In genomic region chr13:21014666-21015170, GRCh38 we compare ENCODE assay signal across 9 cellular contexts. TPM values are rescaled to one million over a fixed set of nuclear protein-coding genes. Genes with fewer than 3 reads are reported as not detected.
DNase-seq lines count a peak whose midpoint lies in the region; TF ChIP-seq lines count a peak whose summit lies in the region.
"Had no signal": no experiment of that assay in that cellular context is flagged by ENCODE, and none has a peak within 500 bp of the region (broad histone marks: within the 10 kb centered on the region; RNA-seq: fewer than 3 reads in every experiment).

No MANE protein-coding gene starts in this region.

- peaks cover 86% of the 10 kb centered on the region for H3K4me1 ChIP-seq in GM23248 (ENCODE audit: insufficient read depth)
- H3K4me1 ChIP-seq in ascending aorta, result peaks cover 18 to 66% of the 10 kb centered on the region in 2 donors
- H3K4me1 ChIP-seq in skeletal muscle tissue (ENCODE audit: control insufficient read depth in 3 of 3, insufficient read depth in 3 of 3, low read length in 3 of 3), result peaks cover 55 to 74% (median 62%) of the 10 kb centered on the region in 3 donors

- peak overlapping the region; percentile 76 for H3K4me2 ChIP-seq in GM23248 (ENCODE audit: unreplicated experiment)

- in situ Hi-C loops in GM23248 (cut with MboI), result no loop called here

- H3K36me3 ChIP-seq in GM23248 (ENCODE audit: low read depth) (no peaks in the 10 kb centered on the region), ascending aorta (no peaks in the 10 kb centered on the region), skeletal muscle tissue (ENCODE audit: control insufficient read depth in 3 of 3, insufficient read depth in 3 of 3, low read length in 3 of 3) (no peaks in the 10 kb centered on the region)

- peaks cover 91% of the 10 kb centered on the region for H3K79me2 ChIP-seq in GM23248 (ENCODE audit: insufficient read depth)

- H2AFZ ChIP-seq in GM23248, result no peak overlapping the region

- intact Hi-C loops in ascending aorta (cut with DNase I), result no loop called here

- H3K9ac ChIP-seq in GM23248 (peak overlapping the region; percentile 68), skeletal muscle tissue (ENCODE audit: low read depth in 1 of 3, low read length in 3 of 3) (no peak overlapping the region)

- no peaks in the 10 kb centered on the region for H3K9me2 ChIP-seq in GM23248 (ENCODE audit: insufficient read depth)

- 1 to 2% methylated on average over 6 of the region's 6 CpGs for WGBS in GM23248 (ENCODE audit: low coverage in 1 of 2, low lambda C conversion rate in 2 of 2, missing lambda C conversion rate in 2 of 2), 2 experiments

- H3K9me3 ChIP-seq in GM23248 (ENCODE audit: low read depth) (no peaks in the 10 kb centered on the region), ascending aorta (no peaks in the 10 kb centered on the region), skeletal muscle tissue (ENCODE audit: control insufficient read depth in 3 of 3, low read length in 3 of 3) (no peaks in the 10 kb centered on the region)

- H3K4me3 ChIP-seq in GM23248 (peak overlapping the region; percentile 9; the same call in 1 of the 2 replicates), ascending aorta (no peak overlapping the region), skeletal muscle tissue (ENCODE audit: low read length in 3 of 3) (no peak overlapping the region)

- DNase-seq in GM23248 (peak; percentile 92), ascending aorta (ENCODE audit: low spot score in 2 of 2) (no peak), islet precursor cell (peak; percentile 28), GM20000 (ENCODE audit: low spot score) (no peak)
- no peak for DNase-seq in stimulated activated CD4-positive, alpha-beta T cell treated with anti-CD3 and anti-CD28 coated beads, Interleukin-15, amount 100 ng/mL, for 24 hours
- DNase-seq in stimulated activated CD4-positive, alpha-beta T cell treated with anti-CD3 and anti-CD28 coated beads, Interleukin-4, amount 100 ng/mL, for 24 hours, result no peak
- DNase-seq in activated effector memory CD4-positive, alpha-beta T cell treated with anti-CD3 and anti-CD28 coated beads, Interleukin-2, amount 50 U/mL, for 16 hours, result no peak
- DNase-seq: stimulated activated naive CD4-positive, alpha-beta T cell treated with Interleukin-2 at 50 U/mL for 16 hours had no signal

- H4K20me1 ChIP-seq in GM23248 (ENCODE audit: insufficient read depth), result peaks cover 11% of the 10 kb centered on the region; the same call in 1 of the 2 replicates

- H3K27ac ChIP-seq in GM23248 (peak overlapping the region; percentile 96), ascending aorta (peak overlapping the region; percentile 34 to 45), skeletal muscle tissue (ENCODE audit: low read depth, low read length) (peak overlapping the region; percentile 69)

- peaks cover 91% of the 10 kb centered on the region for H3F3A ChIP-seq in GM23248 (ENCODE audit: insufficient read depth)

- no peak for TF ChIP-seq CTCF in ascending aorta (IDR thresholded peaks at IDR 0.05)
- no peak for TF ChIP-seq CTCF in GM20000 (IDR thresholded peaks at IDR 0.05; ENCODE audit: extremely low read depth, missing control alignments)

- H3K27me3 ChIP-seq in GM23248 (replicated peaks; ENCODE audit: insufficient read depth) (no peaks in the 10 kb centered on the region), ascending aorta (no peaks in the 10 kb centered on the region), skeletal muscle tissue (ENCODE audit: control insufficient read depth in 3 of 3, insufficient read depth in 3 of 3, low read length in 3 of 3) (no peaks in the 10 kb centered on the region)

RNA-seq across cellular contexts. Expression of gene LATS2, which starts 46.7 kb away (rescaled TPM):
- 23.0 and 28.5 TPM in 2 replicates for total RNA-seq in GM23248 (2014; rRNA removed; shearing (Covaris generic))
- polyA plus RNA-seq in GM23248 (2016; fragmentation: Nextera tagmentation; extraction: Ambion mirVana), result 10.6 and 11.8 TPM in 2 replicates
- 49.0 TPM for total RNA-seq in ascending aorta
- 8.9 TPM for total RNA-seq in skeletal muscle tissue

Comparison
In these comparisons a context has a peak if more than half of its experiments do, and no peak if none do; other contexts are left out.
1. DNase-seq: peak in GM23248 (single experiment) and islet precursor cell (single experiment); none in ascending aorta (0 of 2), stimulated activated CD4-positive, alpha-beta T cell treated with anti-CD3 and anti-CD28 coated beads, Interleukin-15, amount 100 ng/mL, for 24 hours (single experiment), GM20000 (single experiment), stimulated activated CD4-positive, alpha-beta T cell treated with anti-CD3 and anti-CD28 coated beads, Interleukin-4, amount 100 ng/mL, for 24 hours (single experiment) and activated effector memory CD4-positive, alpha-beta T cell treated with anti-CD3 and anti-CD28 coated beads, Interleukin-2, amount 50 U/mL, for 16 hours (single experiment).
2. H3K27ac ChIP-seq: peak in every context shown above with its lines; median percentile 96 in GM23248; 69 in skeletal muscle tissue; 40 in ascending aorta.